ENCODE assay signal across 8 cellular contexts in the genomic region with DNA sequence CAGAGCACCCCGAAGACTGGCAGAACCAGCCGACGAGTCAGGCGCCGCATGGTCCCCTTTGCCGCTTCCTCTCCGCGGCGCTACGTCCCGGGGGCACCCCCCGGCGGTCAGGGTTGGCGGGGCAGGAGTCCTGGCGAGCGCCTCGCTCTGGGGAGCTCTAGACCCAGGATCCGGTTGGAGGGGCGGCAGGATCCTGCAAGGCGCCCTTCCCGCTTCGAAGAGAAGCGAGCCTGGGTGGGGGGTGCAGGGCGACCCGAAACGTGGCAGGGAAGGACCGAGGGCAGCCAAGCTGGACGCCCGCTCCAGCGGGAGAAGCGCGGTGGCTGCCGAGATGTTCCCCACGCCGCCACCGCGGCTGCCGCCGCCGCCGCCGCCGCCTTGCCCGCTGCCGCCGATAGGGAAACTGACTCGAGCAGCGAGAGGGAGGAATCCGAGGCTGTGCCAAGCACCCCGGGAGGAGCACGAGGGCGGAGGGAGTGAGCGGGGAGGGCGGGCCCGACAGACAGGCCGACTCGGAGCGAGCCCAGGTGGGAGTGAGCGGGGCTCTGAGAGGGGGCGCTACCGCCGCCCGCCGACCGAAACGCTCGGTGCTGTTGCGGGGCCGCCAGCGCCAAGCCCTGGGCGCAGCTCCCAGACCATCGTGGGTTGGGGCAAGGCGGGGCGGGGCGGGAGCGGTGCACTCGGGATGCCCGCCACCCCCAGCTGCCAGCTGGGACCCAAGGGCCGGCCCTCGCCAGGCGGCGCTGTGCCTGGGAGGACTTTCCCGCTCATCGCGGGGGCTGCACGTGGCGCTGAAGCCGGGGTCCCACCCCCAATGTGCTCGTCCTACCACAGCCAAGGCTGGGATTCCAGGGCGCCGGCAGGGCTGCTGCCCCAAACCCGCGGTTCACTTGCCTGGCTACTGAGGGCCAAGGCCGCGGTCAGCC. TPM values are rescaled to one million over a fixed set of nuclear protein-coding genes. Genes with fewer than 3 reads are reported as not detected.
A peak's percentile ranks its signal among the peaks of the same experiment; 100 is the strongest.
DNase-seq lines count a peak whose midpoint lies in the region; ATAC-seq and TF ChIP-seq lines count a peak whose summit lies in the region.

Gene GALNT14, minus strand, starts transcription at position 404 of the 926 bp plus-strand sequence. Its CDS starts 354 bp downstream, at position 50.

- no peak within 1 kb of the TSS for H3K27ac ChIP-seq in parathyroid adenoma

- peak within 1 kb of the TSS; percentile 37 for H3K4me3 ChIP-seq in parathyroid adenoma (ENCODE audit: low read depth, low read length)

- DNase-seq in D341Med (ENCODE audit: low spot score) (peak; percentile 84), H4 (ENCODE audit: low spot score) (peak; percentile 21), NCI-H774 (lab: John Stamatoyannopoulos, UW) (peak; percentile 23), amniotic epithelial cell (ENCODE audit: low read depth) (peak; percentile 4), left cardiac atrium (peak; percentile 51), cerebellar nuclear complex (lab: John Stamatoyannopoulos, UW) (no peak)
- DNase-seq in NK-92 treated with Interleukin-12 subunit alpha and Interleukin-12 subunit beta, amount 100 ng/mL, for 24 hours (lab: John Stamatoyannopoulos, UW), result no peak

- H3K4me2 ChIP-seq in parathyroid adenoma (ENCODE audit: low read length), result peak within 1 kb of the TSS; percentile 86

- peak within 1 kb of the TSS; percentile 93 for H2AFZ ChIP-seq in parathyroid adenoma

- H3K79me2 ChIP-seq in parathyroid adenoma, result no peaks in the 10 kb centered on the region

- ATAC-seq in left cardiac atrium, result peak; percentile 79 to 92

- intact Hi-C loops in left cardiac atrium (cut with DNase I), result no loop called here

- no peak within 1 kb of the TSS for H3K9ac ChIP-seq in parathyroid adenoma

- peaks cover 4% of the 10 kb centered on the region for H3K27me3 ChIP-seq in parathyroid adenoma (ENCODE audit: control insufficient read depth, insufficient read depth, low read length)

- H3K4me1 ChIP-seq in parathyroid adenoma, result no peaks in the 10 kb centered on the region

- H3K36me3 ChIP-seq in parathyroid adenoma (ENCODE audit: control insufficient read depth, insufficient read depth, low read length), result no peaks in the 10 kb centered on the region

- H3K9me3 ChIP-seq in parathyroid adenoma (ENCODE audit: control insufficient read depth, low read length), result no peaks in the 10 kb centered on the region

- TF ChIP-seq CTCF in parathyroid adenoma (IDR thresholded peaks at IDR 0.05), result peak; percentile 53

RNA-seq across cellular contexts. Expression of gene GALNT14, which starts in this region (rescaled TPM):
- 12.2 and 12.9 TPM in 2 replicates for total RNA-seq in H4 (2014; rRNA removed; shearing (Covaris generic))
- total RNA-seq in left cardiac atrium, result under 1 TPM; 0.53 to 0.76 TPM

Comparison
In these comparisons a context has a peak if more than half of its experiments do, and no peak if none do; other contexts are left out.
1. Peak in DNase-seq and ATAC-seq in left cardiac atrium; RNA of the gene not detected or under 1 TPM.
2. DNase-seq: peak in D341Med (single experiment), H4 (single experiment), NCI-H774 (single experiment) and amniotic epithelial cell (single experiment); none in NK-92 treated with Interleukin-12 subunit alpha and Interleukin-12 subunit beta, amount 100 ng/mL, for 24 hours (single experiment) and cerebellar nuclear complex (0 of 2).